ENCODE assay signal across 12 cellular contexts in genomic region chr2:20585351-20585709, GRCh38.
DNase-seq lines count a peak whose midpoint lies in the region; ATAC-seq, FAIRE-seq and TF ChIP-seq lines count a peak whose summit lies in the region.
"Had no signal": no experiment of that assay in that cellular context is flagged by ENCODE, and none has a peak within 500 bp of the region (broad histone marks: within the 10 kb centered on the region; RNA-seq: fewer than 3 reads in every experiment).

No MANE protein-coding gene starts in this region.

- TF ChIP-seq POLR2A in H1 (IDR thresholded peaks at IDR 0.05; ENCODE audit: control extremely low read depth in 1 of 2, low read depth in 2 of 2, low read length in 2 of 2), result no peak

- H3K4ac ChIP-seq in H1 (replicated peaks; ENCODE audit: insufficient read length, low read depth, low read length) (no peak overlapping the region), neuronal stem cell (ENCODE audit: low read length) (no peak overlapping the region)

- H3K23ac ChIP-seq in H1 (ENCODE audit: insufficient read length) (no peak overlapping the region), neuronal stem cell (ENCODE audit: low read depth, low read length, poor library complexity) (no peak overlapping the region)

- peak overlapping the region; percentile 98; the same call in 1 of the 2 replicates for H2BK5ac ChIP-seq in H1 (ENCODE audit: low read depth, low read length)
- no peak overlapping the region for H2BK5ac ChIP-seq in neuronal stem cell (ENCODE audit: low read length)

- no peak for FAIRE-seq in H1 (lab: Jason Lieb, UNC)
- FAIRE-seq: A204.1, colon had no signal

- peak overlapping the region; percentile 1; the same call in 1 of the 2 replicates for H3K18ac ChIP-seq in H1 (ENCODE audit: extremely low read depth, low read length)
- peak overlapping the region; percentile 93 for H3K18ac ChIP-seq in neuronal stem cell (ENCODE audit: low read length)

- H2BK20ac ChIP-seq in H1 (ENCODE audit: low read length), result peak overlapping the region; percentile 97; the same call in 1 of the 2 replicates

- CTCF ChIA-PET in H1 (lab: Charles Lee; ENCODE audit: partially characterized antibody), result interaction anchor here (0.6 to 8.7 kb wide), 16 partner anchors 9 to 206 kb away, joined by 3 to 53 read pairs (median 4); no protein-coding TSS in a partner anchor

- TF ChIP-seq EP300 in H1 (IDR thresholded peaks at IDR 0.05; ENCODE audit: borderline replicate concordance in 1 of 2, low read depth in 2 of 2, low read length in 2 of 2), result no peak

- H3K14ac ChIP-seq in H1 (ENCODE audit: insufficient read length) (no peak overlapping the region), neuronal stem cell (ENCODE audit: low read length) (no peak overlapping the region)

- ATAC-seq in left ventricle myocardium superior (no peak), upper lobe of right lung (no peak)

- H2AK5ac ChIP-seq in H1 (ENCODE audit: low read depth, low read length) (peak overlapping the region; percentile 98; the same call in 1 of the 2 replicates), neuronal stem cell (ENCODE audit: low read depth, low read length) (peak overlapping the region; percentile 77)

- H3K9ac ChIP-seq in H1 (replicated peaks in 1 of 4; ENCODE audit: extremely low read depth in 1 of 4, low read depth in 3 of 4, low read length in 3 of 4) (no peak overlapping the region), neuronal stem cell (ENCODE audit: low read depth, low read length, poor library complexity) (no peak overlapping the region)

- H2AFZ ChIP-seq in H1 (ENCODE audit: low read length), result no peak overlapping the region
- no peak overlapping the region for H2AFZ ChIP-seq in neuronal stem cell (ENCODE audit: low read length)

- H3K4me2 ChIP-seq in H1 (ENCODE audit: insufficient read depth in 1 of 2, low read depth in 2 of 2, low read length in 2 of 2) (no peak overlapping the region; a peak in 1 of 4 replicates), neuronal stem cell (ENCODE audit: insufficient read depth, low read length, poor library complexity, severe bottlenecking) (no peak overlapping the region)

- H3K9me3 ChIP-seq in cardiac muscle cell (ENCODE audit: low read depth) (no peaks in the 10 kb centered on the region), H1 (ENCODE audit: insufficient read depth in 2 of 2, low read depth in 1 of 2, low read length in 1 of 2) (peaks cover 5 to 6% of the 10 kb centered on the region in 2 experiments; a peak in 2 of 4 replicates), neuronal stem cell (replicated peaks in 1 of 2; ENCODE audit: control insufficient read depth in 2 of 2, insufficient read depth in 1 of 2, low read depth in 1 of 2, low read length in 2 of 2) (peaks cover 6 to 8% of the 10 kb centered on the region in 2 donors), upper lobe of right lung (peaks cover 3% of the 10 kb centered on the region)

- H4K5ac ChIP-seq in H1 (ENCODE audit: insufficient read length, low read depth, low read length), result no peak overlapping the region

- DNase-seq in cardiac muscle cell (ENCODE audit: low read depth in 1 of 2, low spot score in 1 of 2) (no peak), left ventricle myocardium superior (no peak), H1 (ENCODE audit: low read depth in 1 of 2, low spot score in 2 of 2) (no peak), neuronal stem cell (ENCODE audit: low spot score) (no peak), upper lobe of right lung (no peak), OCI-M2 (lab: John Stamatoyannopoulos, UW; ENCODE audit: unreplicated experiment) (no peak), NCI-H2107 (lab: John Stamatoyannopoulos, UW) (no peak), NCI-H82 (lab: John Stamatoyannopoulos, UW) (no peak)
- DNase-seq: stimulated activated CD4-positive, alpha-beta T cell treated with anti-CD3 and anti-CD28 coated beads, Interleukin-1b, Interleukin-23, amount 100 ng/mL, for 48 hours; T-helper 1 cell had no signal

- no peak overlapping the region for H3K56ac ChIP-seq in H1 (replicated peaks; ENCODE audit: insufficient read length, low read depth, low read length)

- H3K27me3 ChIP-seq in cardiac muscle cell (no peaks in the 10 kb centered on the region), H1 (replicated peaks in 1 of 4; ENCODE audit: control insufficient read depth in 3 of 4, extremely low read depth in 1 of 4, insufficient read depth in 3 of 4, low read length in 3 of 4) (no peaks in the 10 kb centered on the region), neuronal stem cell (ENCODE audit: control insufficient read depth in 3 of 3, insufficient read depth in 3 of 3, low read depth in 1 of 3, low read length in 3 of 3) (no peaks in the 10 kb centered on the region), upper lobe of right lung (no peaks in the 10 kb centered on the region)

- POLR2A ChIA-PET in H1 (lab: Charles Lee; ENCODE audit: partially characterized antibody), result interaction anchor here (1.2 to 3.1 kb wide), 5 partner anchors 9 to 138 kb away, joined by 3 to 23 read pairs (median 6); partner anchors contain the start of gene RHOB

- H2BK120ac ChIP-seq in H1 (replicated peaks; ENCODE audit: low read depth, low read length) (no peak overlapping the region), neuronal stem cell (ENCODE audit: low read depth, low read length) (peak overlapping the region; percentile 56)

- WGBS in H1 (ENCODE audit: extremely low coverage in 1 of 2, insufficient coverage in 1 of 2, insufficient read length in 1 of 2, insufficient replicate concordance in 2 of 2, low coverage in 1 of 2, low lambda C conversion rate in 2 of 2, missing lambda C conversion rate in 1 of 2), 2 experiments, result 87% methylated on average over 5 of the region's 5 CpGs; no CpG with 5 or more reads in 1 of the 2 experiments
- no CpG with 5 or more reads among the region's 5 CpGs for WGBS in neuronal stem cell (ENCODE audit: extremely low coverage in 2 of 2, insufficient read length in 2 of 2, insufficient replicate concordance in 1 of 2), 2 donors

- no peak for TF ChIP-seq RAD21 in H1 (IDR thresholded peaks at IDR 0.05 in 1 of 2, conservative IDR thresholded peaks at IDR 0.05 in 1 of 2; ENCODE audit: low read depth in 2 of 2, low read length in 2 of 2)

- H3K4me3 ChIP-seq in cardiac muscle cell (no peak overlapping the region), H1 (ENCODE audit: extremely low read depth in 1 of 4, insufficient read depth in 2 of 4, low read depth in 3 of 4, low read length in 4 of 4) (no peak overlapping the region), neuronal stem cell (ENCODE audit: low read length in 2 of 2) (no peak overlapping the region), upper lobe of right lung (no peak overlapping the region)

- peaks cover 3% of the 10 kb centered on the region; the same call in 1 of the 2 replicates for H3K23me2 ChIP-seq in H1 (ENCODE audit: low read depth, low read length)

- H2BK15ac ChIP-seq in H1 (ENCODE audit: low read length) (peak overlapping the region; percentile 65; the same call in 1 of the 2 replicates), neuronal stem cell (ENCODE audit: low read length) (no peak overlapping the region)

- peak overlapping the region; percentile 95 for H4K91ac ChIP-seq in H1 (replicated peaks; ENCODE audit: insufficient read length, low read length)
- peak overlapping the region; percentile 76 for H4K91ac ChIP-seq in neuronal stem cell (ENCODE audit: low read depth, low read length, poor library complexity)

- peak overlapping the region; percentile 100 for H2BK12ac ChIP-seq in H1 (ENCODE audit: low read depth, low read length)
- peak overlapping the region; percentile 16 for H2BK12ac ChIP-seq in neuronal stem cell (ENCODE audit: low read length)

- H4K8ac ChIP-seq in H1 (ENCODE audit: extremely low read depth, insufficient read depth, low read length) (no peak overlapping the region), neuronal stem cell (ENCODE audit: low read depth, low read length) (no peak overlapping the region)

- H3K36me3 ChIP-seq in cardiac muscle cell (no peaks in the 10 kb centered on the region), H1 (ENCODE audit: control insufficient read depth in 2 of 4, insufficient read depth in 4 of 4, low read length in 3 of 4) (no peaks in the 10 kb centered on the region), neuronal stem cell (replicated peaks in 1 of 2; ENCODE audit: control insufficient read depth in 2 of 2, insufficient read depth in 2 of 2, low read length in 2 of 2) (no peaks in the 10 kb centered on the region), upper lobe of right lung (no peaks in the 10 kb centered on the region)

- H3K79me1 ChIP-seq in H1 (ENCODE audit: low read depth, low read length) (no peaks in the 10 kb centered on the region), neuronal stem cell (ENCODE audit: low read depth, low read length) (no peaks in the 10 kb centered on the region)

- no peak for TF ChIP-seq CTCF in cardiac muscle cell (IDR thresholded peaks at IDR 0.05; ENCODE audit: low read depth, low read length)
- no peak for TF ChIP-seq CTCF in H1 (IDR thresholded peaks at IDR 0.05; ENCODE audit: control extremely low read depth in 1 of 3, insufficient read depth in 1 of 3, low read depth in 1 of 3, low read length in 3 of 3)
- TF ChIP-seq CTCF in upper lobe of right lung (IDR thresholded peaks at IDR 0.05), result no peak

- intact Hi-C loops in left ventricle myocardium superior (cut with micrococcal nuclease) (no loop called here), upper lobe of right lung (cut with DNase I) (no loop called here)

- H3K27ac ChIP-seq in cardiac muscle cell, result peak overlapping the region; percentile 93
- H3K27ac ChIP-seq in H1 (ENCODE audit: low read depth, low read length), result no peak overlapping the region
- no peak overlapping the region for H3K27ac ChIP-seq in neuronal stem cell (replicated peaks; ENCODE audit: low read length)
- H3K27ac ChIP-seq in upper lobe of right lung, result peak overlapping the region; percentile 21

- no peaks in the 10 kb centered on the region for H4K20me1 ChIP-seq in H1 (replicated peaks in 1 of 2; ENCODE audit: control insufficient read depth in 1 of 2, insufficient read depth in 2 of 2, low read length in 2 of 2)

- no peaks in the 10 kb centered on the region for H3K79me2 ChIP-seq in H1 (ENCODE audit: control insufficient read depth in 1 of 2, insufficient read depth in 2 of 2, low read length in 2 of 2)

- H3K4me1 ChIP-seq in cardiac muscle cell (ENCODE audit: low read depth) (peaks cover 16% of the 10 kb centered on the region), H1 (replicated peaks in 1 of 4; ENCODE audit: control insufficient read depth in 3 of 4, insufficient read depth in 4 of 4, low read length in 3 of 4) (peaks cover 7 to 16% (median 11%) of the 10 kb centered on the region in 4 experiments), neuronal stem cell (ENCODE audit: control insufficient read depth in 2 of 2, insufficient read depth in 1 of 2, low read depth in 1 of 2, low read length in 2 of 2) (peaks cover 16 to 21% of the 10 kb centered on the region in 2 donors), upper lobe of right lung (peaks cover 29% of the 10 kb centered on the region)

TF ChIP-seq in H1, 55 proteins besides CTCF, POLR2A, EP300 and RAD21:
- no peak for TF ChIP-seq TAF1 (IDR thresholded peaks at IDR 0.05; ENCODE audit: low read depth, low read length)
- no peak for TF ChIP-seq BACH1 (IDR thresholded peaks at IDR 0.05; ENCODE audit: low read length)
- TF ChIP-seq CBX5 (IDR thresholded peaks at IDR 0.05; ENCODE audit: low read depth, low read length), result no peak
- TF ChIP-seq CHD2 (IDR thresholded peaks at IDR 0.05; ENCODE audit: low read length), result no peak

Comparison
In these comparisons a context has a peak if more than half of its experiments do, and no peak if none do; other contexts are left out.
1. H3K27ac ChIP-seq: peak in cardiac muscle cell (single experiment) and upper lobe of right lung (single experiment); none in H1 (single experiment) and neuronal stem cell (single experiment).